Comparison of ENCODE assay signal across 16 cellular contexts in the genomic region with DNA sequence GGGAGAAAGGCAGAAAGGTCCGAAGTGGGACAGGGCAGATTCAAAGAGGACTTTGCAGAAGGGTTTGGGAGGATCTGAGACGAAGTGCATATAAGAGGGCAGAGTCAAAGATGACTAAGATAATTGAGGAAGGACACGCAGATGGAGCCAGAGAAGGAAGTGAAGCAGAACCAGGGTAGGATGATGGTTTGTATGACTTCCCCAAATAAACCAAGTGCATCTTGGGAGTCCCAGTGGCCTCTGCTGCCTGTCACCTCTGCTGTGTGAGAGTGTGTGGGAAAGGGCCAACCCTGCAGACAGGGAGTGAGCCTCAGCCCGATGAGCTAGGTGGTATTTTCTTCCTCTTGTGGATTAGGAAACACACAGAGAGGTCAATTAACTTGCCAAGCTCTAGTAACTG. TPM values are rescaled to one million over a fixed set of nuclear protein-coding genes. Genes with fewer than 3 reads are reported as not detected.
DNase-seq lines count a peak whose midpoint lies in the region; ATAC-seq, FAIRE-seq and TF ChIP-seq lines count a peak whose summit lies in the region.
"Had no signal": no experiment of that assay in that cellular context is flagged by ENCODE, and none has a peak within 500 bp of the region (broad histone marks: within the 10 kb centered on the region; RNA-seq: fewer than 3 reads in every experiment).

No MANE protein-coding gene starts in this region.

- no peaks in the 10 kb centered on the region for H3K4me1 ChIP-seq in pancreas
- H3K4me1 ChIP-seq: body of pancreas had no signal

- ATAC-seq in pancreas (peak in 3 of 4 donors; percentile 21 to 82 (median 75)), GM19035 (IDR thresholded peaks at IDR 0.05; ENCODE audit: unreplicated experiment) (no peak)
- ATAC-seq: body of pancreas; stimulated activated naive CD8-positive, alpha-beta T cell treated with anti-CD3 and anti-CD28 coated beads, Interleukin-15, Interleukin-2, amounts not matched to agents 100 U/mL and 50 U/mL, for 24 hours had no signal

- DNase-seq in GM10266 (ENCODE audit: extremely low spot score) (peak; percentile 17), NOMO-1 treated with dmso at 0.1 percent for 144 hours (lab: John Stamatoyannopoulos, UW; ENCODE audit: unreplicated experiment) (peak; percentile 87), germinal center (ENCODE audit: low spot score) (peak; percentile 47), pancreas (peak in 1 of 6 donors; percentile 30), H7 (no peak), activated gamma-delta T cell treated with Interleukin-2 at 50 U/mL for 16 hours (no peak), NCI-H1105 (lab: John Stamatoyannopoulos, UW) (no peak)
- DNase-seq: activated CD4-positive, alpha-beta T cell treated with anti-CD3 and anti-CD28 coated beads for 4 hours; CD4-positive, CD25-positive, alpha-beta regulatory T cell; NCI-H1048; psoas muscle; stimulated activated CD4-positive, alpha-beta T cell treated with anti-CD3 and anti-CD28 coated beads, Interleukin-4, amount 100 ng/mL, for 1 hour; stimulated activated naive CD8-positive, alpha-beta T cell treated with anti-CD3 and anti-CD28 coated beads, Interleukin-15, Interleukin-2, amounts not matched to agents 100 U/mL and 50 U/mL, for 24 hours had no signal

- intact Hi-C loops in pancreas (cut with DNase I) = no loop called here

- H3K36me3 ChIP-seq in pancreas (no peaks in the 10 kb centered on the region), H7 (replicated peaks; ENCODE audit: control insufficient read depth, insufficient read depth, low read length) (no peaks in the 10 kb centered on the region)

- no peaks in the 10 kb centered on the region for H3K9me3 ChIP-seq in pancreas
- H3K9me3 ChIP-seq: body of pancreas, psoas muscle had no signal

- no peak for FAIRE-seq in pancreas (lab: Jason Lieb, UNC)

- no peak overlapping the region for H3K4me3 ChIP-seq in pancreas
- H3K4me3 ChIP-seq in H7 (ENCODE audit: insufficient read depth, low read depth, low read length) = no peak overlapping the region
- H3K4me3 ChIP-seq: body of pancreas, hepatocyte, psoas muscle had no signal

- H3K27ac ChIP-seq in pancreas = no peak overlapping the region
- H3K27ac ChIP-seq: hepatocyte, psoas muscle had no signal

- 62 to 66% methylated on average over 4 of the region's 4 CpGs for WGBS in pancreas, 2 donors

- H3K27me3 ChIP-seq in pancreas = no peaks in the 10 kb centered on the region
- H3K27me3 ChIP-seq in H7 (ENCODE audit: control insufficient read depth, insufficient read depth, low read length) = no peaks in the 10 kb centered on the region
- H3K27me3 ChIP-seq: body of pancreas, hepatocyte had no signal

- TF ChIP-seq CTCF in GM10266 (IDR thresholded peaks at IDR 0.05; ENCODE audit: control insufficient read depth, insufficient read depth, low read depth, missing control alignments) (no peak), pancreas (IDR thresholded peaks at IDR 0.05) (no peak)

RNA-seq across cellular contexts. Expression of a gene that starts 36.8 kb away (rescaled TPM):
- 1 to 10 TPM; 1.3 to 6.3 (median 2.9) TPM for total RNA-seq in pancreas
- polyA plus RNA-seq in pancreas = under 1 TPM; 0.33 to 0.42 TPM
- 2.7 and 4.6 TPM in 2 replicates for total RNA-seq in H7 (2014; rRNA removed; shearing (Covaris generic))

RNA-seq across cellular contexts. Expression of a gene that starts 45.5 kb away (rescaled TPM):
- total RNA-seq in pancreas = 1 to 10 TPM; 4.2 to 9.5 (median 6.5) TPM
- polyA plus RNA-seq in pancreas = 10 to 100 TPM in 1 of 2 donors, 1 to 10 TPM in 1; 9.7 to 13.2 TPM
- 28.3 and 30.5 TPM in 2 replicates for total RNA-seq in H7 (2014; rRNA removed; shearing (Covaris generic))

RNA-seq across cellular contexts. Expression of a gene that starts 45.8 kb away (rescaled TPM):
- 10 to 100 TPM; 11.0 to 22.6 (median 13.8) TPM for total RNA-seq in pancreas
- polyA plus RNA-seq in pancreas = 1 to 10 TPM; 7.6 to 8.1 TPM
- total RNA-seq in H7 (2014; rRNA removed; shearing (Covaris generic)) = 19.3 and 26.6 TPM in 2 replicates

Comparison
In these comparisons a context has a peak if more than half of its experiments do, and no peak if none do; other contexts are left out.
1. DNase-seq: peak in GM10266 (single experiment), NOMO-1 treated with dmso at 0.1 percent for 144 hours (single experiment) and germinal center (single experiment); none in H7 (single experiment), activated gamma-delta T cell treated with Interleukin-2 at 50 U/mL for 16 hours (single experiment) and NCI-H1105 (single experiment).